8 cellular contexts compared by ENCODE assay signal in the genomic region with DNA sequence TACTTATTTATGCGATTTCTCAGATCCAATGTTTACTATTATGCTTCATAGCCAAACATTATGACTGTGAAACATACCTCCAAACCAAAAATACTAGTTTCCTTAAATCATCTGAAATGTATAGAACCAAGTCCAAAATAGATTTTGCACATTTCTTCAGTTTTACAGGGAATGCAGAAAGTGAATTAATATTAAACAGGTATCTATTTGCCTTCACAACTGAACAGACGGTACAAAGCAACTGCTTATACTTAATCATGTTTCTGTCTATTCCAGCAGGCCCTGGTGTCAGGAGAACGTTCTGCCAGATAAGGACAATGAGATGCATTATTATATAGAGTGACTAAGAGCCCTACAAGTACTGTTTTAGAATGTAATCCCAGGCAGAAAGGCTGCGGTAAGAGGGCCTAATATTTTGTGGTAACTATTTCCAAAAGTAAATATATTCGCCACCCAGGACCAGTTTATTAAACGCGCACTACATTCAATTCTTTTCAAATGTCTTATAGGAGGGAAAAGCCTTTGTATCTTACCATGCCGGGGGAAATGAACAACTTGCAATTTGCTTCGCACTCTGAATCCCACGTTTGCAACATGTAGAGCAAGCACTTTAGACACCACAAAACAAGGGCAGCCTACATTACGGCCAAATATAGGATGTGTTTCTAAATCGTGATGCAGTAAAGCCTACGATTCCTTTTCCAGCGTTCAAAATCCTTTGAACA. TPM values are rescaled to one million over a fixed set of nuclear protein-coding genes. Genes with fewer than 3 reads are reported as not detected.
DNase-seq lines count a peak whose midpoint lies in the region; ATAC-seq, FAIRE-seq and TF ChIP-seq lines count a peak whose summit lies in the region.

No MANE protein-coding gene starts in this region.

- no peak for ATAC-seq in activated T-helper 17 cell treated with anti-CD3 and anti-CD28 coated beads, Interleukin-2, amount 50 U/mL, for 72 hours (replicated peaks)
- ATAC-seq in HG03520 (IDR thresholded peaks at IDR 0.05; ENCODE audit: unreplicated experiment): no peak

- peak overlapping the region; percentile 79 for H3K27ac Mint-ChIP-seq in activated T-helper 17 cell treated with anti-CD3 and anti-CD28 coated beads, Interleukin-2, amount 50 U/mL, for 72 hours

- peak overlapping the region; percentile 94 for H3K4me3 Mint-ChIP-seq in activated T-helper 17 cell treated with anti-CD3 and anti-CD28 coated beads, Interleukin-2, amount 50 U/mL, for 72 hours

- DNase-seq in EH (ENCODE audit: low read depth) (peak; percentile 61), MG63 (no peak), spleen (no peak), 8988T (no peak), urothelium cell line (ENCODE audit: low spot score) (no peak)

- no peaks in the 10 kb centered on the region for H3K27me3 Mint-ChIP-seq in activated T-helper 17 cell treated with anti-CD3 and anti-CD28 coated beads, Interleukin-2, amount 50 U/mL, for 72 hours

- H3K27me3 ChIP-seq in MG63 (no peaks in the 10 kb centered on the region), iPS-15b (ENCODE audit: control insufficient read depth, insufficient read depth, low read length) (no peaks in the 10 kb centered on the region), spleen (replicated peaks in 1 of 7) (no peaks in the 10 kb centered on the region)

- WGBS in spleen, 5 donors: 21 to 31% (median 25%) methylated on average over 14 of the region's 14 CpGs

- no peak for TF ChIP-seq POLR2A in spleen (IDR thresholded peaks at IDR 0.05)

- H3K9ac ChIP-seq in iPS-15b (ENCODE audit: low read depth, low read length): peak overlapping the region; percentile 8

- H3K4me1 ChIP-seq in iPS-15b (ENCODE audit: control insufficient read depth, insufficient read depth, low read length) (peaks cover 3% of the 10 kb centered on the region), spleen (peaks cover 8 to 82% (median 48%) of the 10 kb centered on the region in 6 donors)

- no peak for FAIRE-seq in urothelium cell line (lab: Jason Lieb, UNC)

- no peaks in the 10 kb centered on the region for H3K9me3 Mint-ChIP-seq in activated T-helper 17 cell treated with anti-CD3 and anti-CD28 coated beads, Interleukin-2, amount 50 U/mL, for 72 hours

- H3K36me3 Mint-ChIP-seq in activated T-helper 17 cell treated with anti-CD3 and anti-CD28 coated beads, Interleukin-2, amount 50 U/mL, for 72 hours (ENCODE audit: low read depth): peaks cover 19% of the 10 kb centered on the region

- intact Hi-C loops in spleen (cut with DNase I; ENCODE audit: low total_unique reads): loop anchor here (10.0 kb wide), 1 partner anchor 65 kb away; no protein-coding TSS in a partner anchor

- peak overlapping the region; percentile 67 to 97 (median 96) for H3K27ac ChIP-seq in spleen

- no peak for TF ChIP-seq CTCF in spleen (IDR thresholded peaks at IDR 0.05 in 8 of 11, conservative IDR thresholded peaks at IDR 0.05 in 3 of 11)

- H3K4me1 Mint-ChIP-seq in activated T-helper 17 cell treated with anti-CD3 and anti-CD28 coated beads, Interleukin-2, amount 50 U/mL, for 72 hours: peaks cover 31% of the 10 kb centered on the region

- H3K4me3 ChIP-seq in MG63 (peak overlapping the region; percentile 87), iPS-15b (ENCODE audit: low read depth, low read length) (peak overlapping the region; percentile 64), spleen (peak overlapping the region; percentile 47 to 94 (median 78))

- H3K9me3 ChIP-seq in MG63: no peaks in the 10 kb centered on the region
- H3K9me3 ChIP-seq in iPS-15b (ENCODE audit: control insufficient read depth, insufficient read depth, low read length): no peaks in the 10 kb centered on the region
- H3K9me3 ChIP-seq in spleen: no peaks in the 10 kb centered on the region

- H3K36me3 ChIP-seq in MG63: peaks cover 35% of the 10 kb centered on the region
- H3K36me3 ChIP-seq in iPS-15b (ENCODE audit: control insufficient read depth, insufficient read depth, low read length): no peaks in the 10 kb centered on the region
- no peaks in the 10 kb centered on the region for H3K36me3 ChIP-seq in spleen

RNA-seq across cellular contexts. Expression of a gene that starts 1.5 kb away (rescaled TPM):
- total RNA-seq in MG63 (2014; rRNA removed; shearing (Covaris generic); ENCODE audit: low replicate concordance): 228 and 229 TPM in 2 replicates
- 100 to 1,000 TPM in 1 of 2 donors, 10 to 100 TPM in 1; 81.9 to 101 TPM for total RNA-seq in activated T-helper 17 cell treated with anti-CD3 and anti-CD28 coated beads, Interleukin-2, amount 50 U/mL, for 72 hours
- 100 to 1,000 TPM in 2 of 7 donors, 10 to 100 TPM in 5; 71.2 to 119 (median 79.1) TPM for total RNA-seq in spleen
- polyA plus RNA-seq in spleen: 10 to 100 TPM; 12.0 to 26.1 (median 17.1) TPM
